8 cellular contexts compared by ENCODE assay signal in the genomic region with DNA sequence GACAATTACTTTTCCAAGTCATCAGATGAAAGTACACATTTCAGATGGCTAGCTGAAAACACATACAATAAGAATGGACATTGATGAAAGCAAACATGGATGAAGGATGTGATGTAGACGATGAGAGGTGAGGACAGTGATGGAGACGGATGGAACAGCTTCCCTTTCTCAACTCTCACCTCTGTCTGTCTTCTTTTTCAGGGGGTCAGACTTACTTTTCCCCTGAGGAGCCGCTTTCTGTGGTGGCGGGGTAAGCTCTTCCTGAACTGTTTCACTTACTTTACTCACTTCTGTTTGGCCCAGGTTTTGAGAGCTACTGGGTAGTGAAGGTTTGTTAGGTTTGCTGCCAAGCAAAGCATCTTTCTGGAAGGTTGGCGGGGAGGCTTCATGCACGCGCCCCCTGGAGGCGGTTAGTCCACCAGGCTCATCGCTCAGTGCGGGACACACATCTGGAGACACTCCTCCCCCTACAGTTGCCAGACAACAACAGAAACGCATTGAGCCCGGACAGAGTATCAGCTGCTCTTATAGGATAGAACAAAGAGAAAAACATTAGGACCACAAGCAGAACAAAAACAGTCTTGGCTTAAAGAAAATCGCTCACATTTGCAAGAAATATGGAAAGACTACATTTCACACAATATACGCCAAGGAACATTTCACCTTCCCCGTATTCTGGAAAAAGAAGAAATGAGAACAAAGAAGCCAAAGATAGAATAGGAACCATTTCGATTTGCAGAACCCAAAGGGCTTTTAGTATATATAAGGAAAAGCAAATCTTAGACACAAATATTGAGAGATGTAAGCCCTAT.
DNase-seq lines count a peak whose midpoint lies in the region; ATAC-seq lines count a peak whose summit lies in the region.

No MANE protein-coding gene starts in this region.

- H3K9me3 Mint-ChIP-seq in activated naive CD4-positive, alpha-beta T cell treated with anti-CD3 and anti-CD28 coated beads, Interleukin-2, amount 50 U/mL, for 72 hours, result peaks cover 0 to 5% of the 10 kb centered on the region in 2 donors

- H3K27ac Mint-ChIP-seq in activated naive CD4-positive, alpha-beta T cell treated with anti-CD3 and anti-CD28 coated beads, Interleukin-2, amount 50 U/mL, for 72 hours, result no peak overlapping the region

- intact Hi-C loops in head of caudate nucleus (cut with DNase I) (no loop called here), posterior cingulate gyrus (cut with DNase I) (loop anchor here (10.0 kb wide), 2 partner anchors 64 to 116 kb away; partner anchors contain the start of gene MYL12A)

- H3K36me3 Mint-ChIP-seq in activated naive CD4-positive, alpha-beta T cell treated with anti-CD3 and anti-CD28 coated beads, Interleukin-2, amount 50 U/mL, for 72 hours, result peaks cover 0 to 9% of the 10 kb centered on the region in 2 donors

- peak; percentile 95 for DNase-seq in ELF-1 (ENCODE audit: low read depth, low spot score)
- peak; percentile 76 for DNase-seq in LHCN-M2 (ENCODE audit: low read depth)
- DNase-seq in SKM-1 (lab: John Stamatoyannopoulos, UW; ENCODE audit: unreplicated experiment), result peak; percentile 78
- DNase-seq in activated naive CD4-positive, alpha-beta T cell treated with anti-CD3 and anti-CD28 coated beads, Interleukin-2, amount 50 U/mL, for 72 hours (ENCODE audit: low spot score in 2 of 2), result peak; percentile 75 to 84
- peak; percentile 65 to 95 (median 87) for DNase-seq in head of caudate nucleus
- DNase-seq in posterior cingulate gyrus, result peak; percentile 61 to 97 (median 83)
- DNase-seq in ureter (ENCODE audit: low spot score), result peak; percentile 82

- ATAC-seq in GM21737 (IDR thresholded peaks at IDR 0.05; ENCODE audit: unreplicated experiment), result peak; percentile 94
- peak; percentile 98 to 99 for ATAC-seq in activated naive CD4-positive, alpha-beta T cell treated with anti-CD3 and anti-CD28 coated beads, Interleukin-2, amount 50 U/mL, for 72 hours

Comparison
In these comparisons a context has a peak if more than half of its experiments do, and no peak if none do; other contexts are left out.
1. Peak in every context shown above with its lines: DNase-seq and ATAC-seq.